1 cellular context compared by ENCODE assay signal in the genomic region with DNA sequence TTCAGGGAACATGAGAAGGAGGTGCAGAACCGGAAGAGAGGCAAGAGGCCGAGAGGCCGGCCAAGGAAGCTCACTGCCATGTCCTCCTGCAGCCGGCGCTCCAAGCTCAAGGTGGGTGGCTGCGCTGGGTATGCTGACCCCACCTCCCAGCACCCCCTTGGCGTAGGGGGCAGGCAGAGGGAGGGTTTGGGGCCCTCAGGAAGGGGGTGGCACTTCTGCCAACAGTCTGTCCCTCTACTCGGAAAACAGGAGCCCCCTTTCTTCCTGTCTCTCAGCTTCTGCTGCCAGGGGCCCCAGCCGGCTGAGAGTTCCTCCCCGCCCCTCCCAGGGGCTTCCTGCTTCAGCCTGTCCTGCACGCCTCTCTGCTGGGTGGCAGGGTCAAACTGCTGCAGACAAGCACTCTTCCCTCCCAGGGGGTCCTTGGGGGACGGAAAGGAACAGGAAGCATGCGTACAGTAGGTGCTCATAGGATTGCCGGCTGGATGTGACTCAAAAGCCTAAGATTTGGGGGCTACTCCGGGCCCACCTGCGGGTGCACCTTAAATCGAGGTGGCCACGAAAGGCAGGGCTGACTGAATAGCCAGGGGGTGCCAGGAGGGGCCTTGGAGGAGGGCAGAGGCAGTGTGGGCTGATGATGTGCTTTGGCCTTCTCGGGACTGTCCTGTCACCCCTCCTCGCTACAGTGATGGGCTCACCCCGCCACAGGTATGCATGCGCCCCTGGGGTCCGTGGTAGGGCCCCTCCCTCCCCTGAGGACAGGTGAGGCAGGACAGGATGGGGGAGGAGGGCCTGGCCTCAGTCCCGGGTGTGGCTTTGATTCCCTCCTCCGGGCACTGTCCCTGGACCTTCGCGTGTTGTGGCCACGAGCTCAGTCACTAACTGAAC.
TF ChIP-seq lines count a peak whose summit lies in the region.

No MANE protein-coding gene starts in this region.

TF ChIP-seq in HEK293, 187 proteins besides CTCF, POLR2A, EP300 and RAD21 (continued from another document):
- TF ChIP-seq ZNF692 (tag by site-specific recombination; IDR thresholded peaks at IDR 0.05) (no peak), ZNF701 (tag by site-specific recombination; IDR thresholded peaks at IDR 0.05) (no peak)
